In the genomic region with DNA sequence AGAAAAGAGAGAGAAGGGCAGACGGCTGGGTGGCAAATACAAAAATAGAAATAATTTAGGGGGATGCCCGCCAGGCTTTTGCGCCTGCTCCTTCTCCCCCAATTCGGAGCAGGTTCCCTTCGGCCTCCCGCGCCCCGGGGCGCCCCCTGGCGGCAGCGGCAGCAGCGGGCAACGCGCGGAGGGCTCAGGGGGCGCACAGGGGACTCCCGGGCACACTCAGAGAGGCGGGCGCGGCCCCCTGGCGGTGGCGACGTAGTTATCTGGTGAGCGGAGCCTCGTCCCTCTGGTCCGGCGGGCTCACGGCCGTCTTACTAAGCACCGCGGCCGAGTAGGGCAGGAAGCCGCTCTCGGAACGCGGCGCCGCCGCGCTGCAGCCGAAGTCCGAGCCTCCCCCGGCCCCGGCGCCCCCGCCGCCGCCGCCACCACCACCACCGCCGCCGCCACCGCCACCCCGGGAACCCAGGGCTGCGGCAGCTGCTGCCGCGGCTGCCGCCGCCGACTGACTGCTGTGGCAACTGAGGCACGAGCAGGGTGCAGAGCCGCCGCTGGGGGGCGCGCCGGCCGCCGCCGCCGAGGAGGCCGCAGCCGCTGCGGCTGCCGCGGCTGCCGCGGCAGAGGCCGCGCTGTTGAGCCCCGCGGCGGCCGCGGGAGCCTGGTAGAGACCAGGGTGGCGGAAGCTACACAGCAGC, we compare ENCODE assay signal across 8 cellular contexts. TPM values are rescaled to one million over a fixed set of nuclear protein-coding genes. Genes with fewer than 3 reads are reported as not detected.
DNase-seq lines count a peak whose midpoint lies in the region; ATAC-seq and TF ChIP-seq lines count a peak whose summit lies in the region.

No MANE protein-coding gene starts in this region.

- H3K4me2 ChIP-seq in smooth muscle cell: peak overlapping the region; percentile 79

- H3K27me3 ChIP-seq in smooth muscle cell (ENCODE audit: low read depth): peaks cover 97% of the 10 kb centered on the region

- no peak overlapping the region for H3K27ac ChIP-seq in smooth muscle cell (ENCODE audit: low read depth)

- TF ChIP-seq CTCF in smooth muscle cell (IDR thresholded peaks at IDR 0.05; ENCODE audit: borderline replicate concordance, insufficient read depth, poor library complexity, severe bottlenecking): peak; percentile 97

- H2AFZ ChIP-seq in smooth muscle cell (ENCODE audit: low read depth): no peak overlapping the region

- H3K4me1 ChIP-seq in smooth muscle cell (ENCODE audit: low read depth): peaks cover 11% of the 10 kb centered on the region

- H3K36me3 Mint-ChIP-seq in activated CD4-positive, alpha-beta memory T cell treated with anti-CD3 and anti-CD28 coated beads for 36 hours: peaks cover 39% of the 10 kb centered on the region

- H3K79me2 ChIP-seq in smooth muscle cell (ENCODE audit: low read depth): no peaks in the 10 kb centered on the region

- CTCF ChIA-PET in activated CD4-positive, alpha-beta memory T cell treated with anti-CD3 and anti-CD28 coated beads for 36 hours (lab: Charles Lee): interaction anchor here (0.7 to 1.2 kb wide), 3 partner anchors 14 to 18 kb away, joined by 3 read pairs; no protein-coding TSS in a partner anchor

- H3K4me3 Mint-ChIP-seq in activated CD4-positive, alpha-beta memory T cell treated with anti-CD3 and anti-CD28 coated beads for 36 hours: peak overlapping the region; percentile 30

- H3K36me3 ChIP-seq in smooth muscle cell (ENCODE audit: low read depth): no peaks in the 10 kb centered on the region

- H3K4me1 Mint-ChIP-seq in activated CD4-positive, alpha-beta memory T cell treated with anti-CD3 and anti-CD28 coated beads for 36 hours (ENCODE audit: low read depth): peaks cover 17% of the 10 kb centered on the region

- H3K9me3 ChIP-seq in smooth muscle cell (replicated peaks; ENCODE audit: low read depth): no peaks in the 10 kb centered on the region

- peak; percentile 65 to 72 for ATAC-seq in left cardiac atrium

- peaks cover 22% of the 10 kb centered on the region for H3K9me3 Mint-ChIP-seq in activated CD4-positive, alpha-beta memory T cell treated with anti-CD3 and anti-CD28 coated beads for 36 hours

- H3K27me3 Mint-ChIP-seq in activated CD4-positive, alpha-beta memory T cell treated with anti-CD3 and anti-CD28 coated beads for 36 hours: peaks cover 74% of the 10 kb centered on the region

- POLR2A ChIA-PET in activated CD4-positive, alpha-beta memory T cell treated with anti-CD3 and anti-CD28 coated beads for 36 hours (lab: Charles Lee): interaction anchor here (0.6 kb wide), 1 partner anchor 380 kb away, joined by 3 read pairs; no protein-coding TSS in a partner anchor

- no peak overlapping the region for H3K9ac ChIP-seq in smooth muscle cell (ENCODE audit: low read depth)

- no peaks in the 10 kb centered on the region for H3F3A ChIP-seq in smooth muscle cell (ENCODE audit: low read depth)

- DNase-seq in NCI-H1105 (lab: John Stamatoyannopoulos, UW) (peak; percentile 50), NCI-H1105 treated with DMSO at 0.1 percent for 48 hours (lab: John Stamatoyannopoulos, UW) (no peak), NCI-H1048 (lab: John Stamatoyannopoulos, UW) (peak; percentile 16), left cardiac atrium (no peak), smooth muscle cell (lab: John Stamatoyannopoulos, UW; ENCODE audit: unreplicated experiment) (no peak), GM19240 (ENCODE audit: insufficient read length, low spot score) (no peak), superior temporal gyrus (ENCODE audit: extremely low spot score) (no peak)
- no peak for DNase-seq in activated CD4-positive, alpha-beta memory T cell treated with anti-CD3 and anti-CD28 coated beads for 36 hours

- intact Hi-C loops in activated CD4-positive, alpha-beta memory T cell treated with anti-CD3 and anti-CD28 coated beads for 36 hours (cut with micrococcal nuclease): loop anchor here (2.0 kb wide), 1 partner anchor 17 kb away; no protein-coding TSS in a partner anchor
- intact Hi-C loops in left cardiac atrium (cut with DNase I): loop anchor here in 1 of 2 donors (10.0 kb wide), 1 partner anchor 715 kb away; no protein-coding TSS in a partner anchor

- peak overlapping the region; percentile 42 for H3K27ac Mint-ChIP-seq in activated CD4-positive, alpha-beta memory T cell treated with anti-CD3 and anti-CD28 coated beads for 36 hours

- H4K20me1 ChIP-seq in smooth muscle cell (ENCODE audit: low read depth): no peaks in the 10 kb centered on the region

- H3K4me3 ChIP-seq in smooth muscle cell: peak overlapping the region; percentile 44

- WGBS in smooth muscle cell (ENCODE audit: low lambda C conversion rate): 3% methylated on average over 44 of the region's 85 CpGs

RNA-seq across cellular contexts. Expression of a gene that starts 3.8 kb away (rescaled TPM):
- not detected for total RNA-seq in activated CD4-positive, alpha-beta memory T cell treated with anti-CD3 and anti-CD28 coated beads for 36 hours
- not detected for total RNA-seq in left cardiac atrium
- 0.04 TPM in 1 of 2 replicates, not detected in the other for total RNA-seq in smooth muscle cell
- not detected in 2 replicates for polyA plus RNA-seq in smooth muscle cell

RNA-seq across cellular contexts. Expression of a gene that starts 12.5 kb away (rescaled TPM):
- total RNA-seq in activated CD4-positive, alpha-beta memory T cell treated with anti-CD3 and anti-CD28 coated beads for 36 hours: not detected
- total RNA-seq in left cardiac atrium (not detected), smooth muscle cell (0.31 and 1.9 TPM in 2 replicates)
- polyA plus RNA-seq in smooth muscle cell: 0.45 and 1.9 TPM in 2 replicates

RNA-seq across cellular contexts. Expression of a gene that starts 19.6 kb away (rescaled TPM):
- not detected for total RNA-seq in activated CD4-positive, alpha-beta memory T cell treated with anti-CD3 and anti-CD28 coated beads for 36 hours
- total RNA-seq in left cardiac atrium: not detected
- total RNA-seq in smooth muscle cell: 0.54 TPM in 1 of 2 replicates, not detected in the other
- polyA plus RNA-seq in smooth muscle cell: not detected in 2 replicates

RNA-seq across cellular contexts. Expression of a gene that starts 27.1 kb away (rescaled TPM):
- total RNA-seq in activated CD4-positive, alpha-beta memory T cell treated with anti-CD3 and anti-CD28 coated beads for 36 hours: not detected
- not detected for total RNA-seq in left cardiac atrium
- total RNA-seq in smooth muscle cell: 4.4 and 9.8 TPM in 2 replicates
- polyA plus RNA-seq in smooth muscle cell: 7.9 and 9.0 TPM in 2 replicates

RNA-seq across cellular contexts. Expression of a gene that starts 36.6 kb away (rescaled TPM):
- total RNA-seq in activated CD4-positive, alpha-beta memory T cell treated with anti-CD3 and anti-CD28 coated beads for 36 hours: not detected
- total RNA-seq in left cardiac atrium (not detected), smooth muscle cell (6.7 and 9.9 TPM in 2 replicates)
- polyA plus RNA-seq in smooth muscle cell: 10.6 and 11.4 TPM in 2 replicates

Comparison
In these comparisons a context has a peak if more than half of its experiments do, and no peak if none do; other contexts are left out.
1. DNase-seq: peak in NCI-H1105 (single experiment) and NCI-H1048 (single experiment); none in NCI-H1105 treated with DMSO at 0.1 percent for 48 hours (single experiment), activated CD4-positive, alpha-beta memory T cell treated with anti-CD3 and anti-CD28 coated beads for 36 hours (single experiment), left cardiac atrium (single experiment), smooth muscle cell (single experiment), GM19240 (single experiment) and superior temporal gyrus (single experiment).